ENCODE assay signal across 28 cellular contexts in the genomic region with DNA sequence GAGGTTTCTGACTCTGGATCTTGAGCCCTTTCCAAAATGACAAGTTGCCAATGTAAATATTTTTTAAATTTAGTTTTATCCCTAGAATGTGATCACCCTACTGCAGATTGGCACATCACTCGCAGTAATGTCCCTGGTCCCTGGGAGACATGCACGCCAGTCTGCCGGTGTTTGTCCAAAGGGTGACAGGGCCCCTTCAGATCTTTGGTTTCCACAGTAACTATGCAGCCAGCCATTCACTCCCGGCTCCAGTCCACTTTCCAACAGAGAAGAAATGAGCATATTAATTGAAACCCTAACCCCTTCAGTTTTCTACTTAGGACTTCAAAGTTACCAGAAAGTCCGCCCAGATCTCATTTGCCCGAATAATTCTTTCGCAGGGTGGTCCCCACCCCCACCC. TPM values are rescaled to one million over a fixed set of nuclear protein-coding genes. Genes with fewer than 3 reads are reported as not detected.
DNase-seq lines count a peak whose midpoint lies in the region; ATAC-seq, FAIRE-seq and TF ChIP-seq lines count a peak whose summit lies in the region.
"Had no signal": no experiment of that assay in that cellular context is flagged by ENCODE, and none has a peak within 500 bp of the region (broad histone marks: within the 10 kb centered on the region; RNA-seq: fewer than 3 reads in every experiment).

No MANE protein-coding gene starts in this region.

- H3K36me3 ChIP-seq in HepG2 (replicated peaks in 1 of 2; ENCODE audit: control insufficient read depth in 1 of 2, insufficient read depth in 2 of 2, low read length in 2 of 2) = no peaks in the 10 kb centered on the region
- H3K36me3 ChIP-seq in right lobe of liver = no peaks in the 10 kb centered on the region
- H3K36me3 ChIP-seq in endodermal cell (ENCODE audit: control insufficient read depth, insufficient read depth, low read length) = no peaks in the 10 kb centered on the region
- no peaks in the 10 kb centered on the region for H3K36me3 ChIP-seq in neural progenitor cell
- H3K36me3 ChIP-seq in GM23248 (ENCODE audit: low read depth) = no peaks in the 10 kb centered on the region
- H3K36me3 ChIP-seq: BE2C, MG63 had no signal

- peak; percentile 83 for ATAC-seq in HepG2
- no peak for ATAC-seq in right lobe of liver
- ATAC-seq in HG03108 (IDR thresholded peaks at IDR 0.05; ENCODE audit: unreplicated experiment) = no peak
- ATAC-seq: PC-3, SK-N-SH treated with all-trans-retinoic acid at 6 μM for 48 hours had no signal

- no peaks in the 10 kb centered on the region for H3K9me2 ChIP-seq in GM23248 (ENCODE audit: insufficient read depth)

- in situ Hi-C loops in HepG2 (cut with HindIII; ENCODE audit: extremely low pct_ligation_motif_present, low pct_unique_long_range_greater_than_20kb) (no loop called here), GM23248 (cut with MboI) (no loop called here)

- H3K4me1 Mint-ChIP-seq in endodermal cell (peaks cover 17% of the 10 kb centered on the region), neural progenitor cell (peaks cover 46% of the 10 kb centered on the region)
- no peaks in the 10 kb centered on the region for H3K4me1 Mint-ChIP-seq in activated naive CD8-positive, alpha-beta T cell treated with anti-CD3 and anti-CD28 coated beads for 36 hours
- H3K4me1 Mint-ChIP-seq: CD8-positive, alpha-beta memory T cell had no signal

- DNase-seq in HepG2 (ENCODE audit: low spot score) (peak; percentile 41), right lobe of liver (no peak), endodermal cell (no peak), neural progenitor cell (ENCODE audit: low spot score) (no peak), NCI-H748 (lab: John Stamatoyannopoulos, UW; ENCODE audit: unreplicated experiment) (no peak), GM23248 (no peak)
- DNase-seq in activated naive CD8-positive, alpha-beta T cell treated with anti-CD3 and anti-CD28 coated beads for 36 hours = no peak
- DNase-seq: 8988T; ACHN; BE2C; CD8-positive, alpha-beta memory T cell; H7; KG1; MG63; NCI-H187; NCI-H2081 treated with DMSO at 0.1 percent for 48 hours; NCI-H2171 treated with DMSO at 0.1 percent for 48 hours; NCI-H345; NCI-H510A treated with DMSO at 0.1 percent for 48 hours; NCI-H748 treated with DMSO at 0.1 percent for 48 hours; NK-92 treated with Interleukin-12 subunit alpha and Interleukin-12 subunit beta, amount 100 ng/mL, for 24 hours; PC-3 had no signal

- H3K9me3 ChIP-seq in HepG2 (ENCODE audit: low read length) = no peaks in the 10 kb centered on the region
- no peaks in the 10 kb centered on the region for H3K9me3 ChIP-seq in right lobe of liver
- no peaks in the 10 kb centered on the region for H3K9me3 ChIP-seq in endodermal cell (ENCODE audit: control insufficient read depth, low read length)
- H3K9me3 ChIP-seq in neural progenitor cell (ENCODE audit: low read depth) = no peaks in the 10 kb centered on the region
- no peaks in the 10 kb centered on the region for H3K9me3 ChIP-seq in GM23248 (ENCODE audit: low read depth)
- H3K9me3 ChIP-seq: BE2C, MG63 had no signal

- H2AFZ ChIP-seq in HepG2 (ENCODE audit: low read length) (no peak overlapping the region), neural progenitor cell (replicated peaks) (no peak overlapping the region), GM23248 (no peak overlapping the region)

- H3K27ac Mint-ChIP-seq in endodermal cell = no peak overlapping the region
- H3K27ac Mint-ChIP-seq in neural progenitor cell = peak overlapping the region; percentile 99
- H3K27ac Mint-ChIP-seq in activated naive CD8-positive, alpha-beta T cell treated with anti-CD3 and anti-CD28 coated beads for 36 hours = no peak overlapping the region
- H3K27ac Mint-ChIP-seq: CD14-positive monocyte; CD8-positive, alpha-beta memory T cell had no signal

- TF ChIP-seq RAD21 in HepG2 (CRISPR knock-in tag; IDR thresholded peaks at IDR 0.05) = no peak

- H4K20me1 ChIP-seq in HepG2 (ENCODE audit: insufficient read depth, low read length) (no peaks in the 10 kb centered on the region), neural progenitor cell (ENCODE audit: low read depth) (no peaks in the 10 kb centered on the region), GM23248 (ENCODE audit: insufficient read depth) (no peaks in the 10 kb centered on the region)

- no TSS peak for BruUV-seq in HepG2 (replicated peaks; lab: Mats Ljungman, UMichigan)

- no peak overlapping the region for H3K4me3 Mint-ChIP-seq in endodermal cell
- H3K4me3 Mint-ChIP-seq in neural progenitor cell = peak overlapping the region; percentile 57
- H3K4me3 Mint-ChIP-seq in activated naive CD8-positive, alpha-beta T cell treated with anti-CD3 and anti-CD28 coated beads for 36 hours = no peak overlapping the region
- H3K4me3 Mint-ChIP-seq: CD14-positive monocyte; CD8-positive, alpha-beta memory T cell had no signal

- H3F3A ChIP-seq in neural progenitor cell (ENCODE audit: low read depth) (peaks cover 6% of the 10 kb centered on the region), GM23248 (ENCODE audit: insufficient read depth) (no peaks in the 10 kb centered on the region)

- H3K4me2 ChIP-seq in HepG2 (ENCODE audit: low read depth, low read length) (peak overlapping the region; percentile 51), neural progenitor cell (peak overlapping the region; percentile 24), GM23248 (ENCODE audit: unreplicated experiment) (no peak overlapping the region)

- no peak for FAIRE-seq in HepG2 (lab: Jason Lieb, UNC)
- FAIRE-seq: GM18507, HTR-8/SVneo had no signal

- H3K27me3 Mint-ChIP-seq in endodermal cell (ENCODE audit: insufficient read depth) (peaks cover 1% of the 10 kb centered on the region), neural progenitor cell (ENCODE audit: insufficient read depth, low read depth) (no peaks in the 10 kb centered on the region)
- peaks cover 25% of the 10 kb centered on the region for H3K27me3 Mint-ChIP-seq in activated naive CD8-positive, alpha-beta T cell treated with anti-CD3 and anti-CD28 coated beads for 36 hours

- TF ChIP-seq POLR2A in HepG2 (IDR thresholded peaks at IDR 0.05; ENCODE audit: insufficient read depth in 1 of 2, low read depth in 2 of 2, low read length in 2 of 2) = no peak
- no peak for TF ChIP-seq POLR2A in right lobe of liver (IDR thresholded peaks at IDR 0.05)

- H3K79me2 ChIP-seq in HepG2 (ENCODE audit: insufficient read depth, low read length) (no peaks in the 10 kb centered on the region), neural progenitor cell (ENCODE audit: low read depth) (no peaks in the 10 kb centered on the region), GM23248 (ENCODE audit: insufficient read depth) (no peaks in the 10 kb centered on the region)

- H3K9me3 Mint-ChIP-seq in endodermal cell (no peaks in the 10 kb centered on the region), neural progenitor cell (no peaks in the 10 kb centered on the region)
- no peaks in the 10 kb centered on the region for H3K9me3 Mint-ChIP-seq in activated naive CD8-positive, alpha-beta T cell treated with anti-CD3 and anti-CD28 coated beads for 36 hours
- H3K9me3 Mint-ChIP-seq: CD8-positive, alpha-beta memory T cell had no signal

- intact Hi-C loops in HepG2 (cut with micrococcal nuclease; ENCODE audit: unreplicated experiment) = no loop called here
- intact Hi-C loops in right lobe of liver (cut with DNase I) = no loop called here

- POLR2A ChIA-PET in HepG2 (lab: Yijun Ruan, JAX) = no interaction called here

- WGBS in HepG2 (ENCODE audit: low lambda C conversion rate) = 20% methylated on average over 7 of the region's 7 CpGs
- 47% methylated on average over 7 of the region's 7 CpGs for WGBS in right lobe of liver (ENCODE audit: insufficient coverage, low coverage, low lambda C conversion rate, missing lambda C conversion rate)
- WGBS in endodermal cell (ENCODE audit: insufficient coverage in 1 of 2, insufficient read length in 1 of 2), 2 experiments = 84 to 92% methylated on average over 6 to 7 of the region's 7 CpGs
- 52 to 58% methylated on average over 7 of the region's 7 CpGs for WGBS in GM23248 (ENCODE audit: low coverage in 1 of 2, low lambda C conversion rate in 2 of 2, missing lambda C conversion rate in 2 of 2), 2 experiments

- TF ChIP-seq EP300 in HepG2 (IDR thresholded peaks at IDR 0.05; ENCODE audit: low read depth in 2 of 2, low read length in 2 of 2) (no peak), HepG2 (CRISPR knock-in tag; IDR thresholded peaks at IDR 0.05; ENCODE audit: borderline replicate concordance) (no peak)

- H3K9ac ChIP-seq in HepG2 (ENCODE audit: insufficient read depth, low read depth, low read length) (no peak overlapping the region), endodermal cell (ENCODE audit: extremely low read depth, low read length, poor library complexity, severe bottlenecking) (no peak overlapping the region), neural progenitor cell (no peak overlapping the region), GM23248 (no peak overlapping the region)

- CTCF ChIA-PET in HepG2 (lab: Yijun Ruan, JAX; ENCODE audit: low intra/inter-chr PET ratio, low total read pairs) = no interaction called here

- H3K4me3 ChIP-seq in HepG2 (replicated peaks in 1 of 3; ENCODE audit: insufficient read depth in 1 of 3, low read depth in 2 of 3, low read length in 3 of 3) (no peak overlapping the region), right lobe of liver (no peak overlapping the region), endodermal cell (ENCODE audit: low read length) (no peak overlapping the region), neural progenitor cell (no peak overlapping the region), GM23248 (no peak overlapping the region)
- H3K4me3 ChIP-seq: MG63 had no signal

- H3K36me3 Mint-ChIP-seq in endodermal cell (ENCODE audit: low read depth) (no peaks in the 10 kb centered on the region), neural progenitor cell (peaks cover 3% of the 10 kb centered on the region)
- H3K36me3 Mint-ChIP-seq in activated naive CD8-positive, alpha-beta T cell treated with anti-CD3 and anti-CD28 coated beads for 36 hours = no peaks in the 10 kb centered on the region
- H3K36me3 Mint-ChIP-seq: CD14-positive monocyte; CD8-positive, alpha-beta memory T cell had no signal

- H3K27ac ChIP-seq in HepG2 (ENCODE audit: extremely low read length, insufficient read depth, low read length) = no peak overlapping the region
- H3K27ac ChIP-seq in right lobe of liver = no peak overlapping the region
- H3K27ac ChIP-seq in endodermal cell (ENCODE audit: low read depth, low read length) = peak overlapping the region; percentile 26
- H3K27ac ChIP-seq in neural progenitor cell = no peak overlapping the region
- no peak overlapping the region for H3K27ac ChIP-seq in GM23248

- H3K4me1 ChIP-seq in HepG2 (ENCODE audit: insufficient read depth, low read length) (peaks cover 34% of the 10 kb centered on the region), right lobe of liver (no peaks in the 10 kb centered on the region), endodermal cell (ENCODE audit: control insufficient read depth, insufficient read depth, low read length) (peaks cover 3% of the 10 kb centered on the region), neural progenitor cell (peaks cover 18% of the 10 kb centered on the region), GM23248 (ENCODE audit: insufficient read depth) (no peaks in the 10 kb centered on the region)
- H3K4me1 ChIP-seq: BE2C had no signal

- TF ChIP-seq CTCF in HepG2 (CRISPR knock-in tag; IDR thresholded peaks at IDR 0.05) (no peak), right lobe of liver (IDR thresholded peaks at IDR 0.05) (no peak), endodermal cell (conservative IDR thresholded peaks at IDR 0.05) (no peak), neural progenitor cell (IDR thresholded peaks at IDR 0.05) (no peak)

- H3K27me3 ChIP-seq in HepG2 (ENCODE audit: control insufficient read depth in 1 of 2, insufficient read depth in 2 of 2, low read length in 2 of 2) (no peaks in the 10 kb centered on the region), right lobe of liver (no peaks in the 10 kb centered on the region), endodermal cell (ENCODE audit: control insufficient read depth, insufficient read depth, low read length, poor library complexity, severe bottlenecking) (peaks cover 3% of the 10 kb centered on the region), neural progenitor cell (no peaks in the 10 kb centered on the region), GM23248 (replicated peaks; ENCODE audit: insufficient read depth) (peaks cover 33% of the 10 kb centered on the region)
- H3K27me3 ChIP-seq: BE2C, MG63 had no signal

RNA-seq across cellular contexts. Expression of gene RASSF10, which starts 25.8 kb away (rescaled TPM):
- not detected in 2 replicates for total RNA-seq in HepG2 (2016; rRNA removed; fragmentation: Illumina TruSeq; extraction: Trizol)
- not detected in 2 replicates for total RNA-seq in HepG2 (2016; cell fraction: cytosol; rRNA removed; fragmentation: Illumina TruSeq; extraction: Trizol; ENCODE audit: low read depth)
- not detected in 2 replicates for total RNA-seq in HepG2 (2016; cell fraction: insoluble cytoplasmic fraction; rRNA removed; fragmentation: Illumina TruSeq; extraction: Trizol)
- not detected in 2 replicates for total RNA-seq in HepG2 (2016; cell fraction: membrane; rRNA removed; fragmentation: Illumina TruSeq; extraction: Trizol)
- total RNA-seq in HepG2 (2016; cell fraction: nucleus; rRNA removed; fragmentation: Illumina TruSeq; extraction: Trizol) = not detected in 2 replicates
- polyA plus RNA-seq in HepG2 (2011; rRNA removed) = not detected in 2 replicates
- not detected in 2 replicates for polyA plus RNA-seq in HepG2 (2011; cell fraction: cytosol; rRNA removed)
- not detected in 2 replicates for polyA plus RNA-seq in HepG2 (2011; cell fraction: nucleus; rRNA removed)
- polyA plus RNA-seq in HepG2 (2012) = not detected in 2 replicates
- polyA plus RNA-seq in HepG2 (2016; cell fraction: cytosol; fragmentation: Illumina TruSeq; extraction: Trizol; ENCODE audit: low read depth) = not detected in 2 replicates
- not detected in 2 replicates for polyA plus RNA-seq in HepG2 (2016; cell fraction: insoluble cytoplasmic fraction; fragmentation: Illumina TruSeq; extraction: Trizol; ENCODE audit: low read depth)
- polyA plus RNA-seq in HepG2 (2016; cell fraction: membrane; fragmentation: Illumina TruSeq; extraction: Trizol; ENCODE audit: low read depth) = not detected in 2 replicates
- not detected in 2 replicates for polyA plus RNA-seq in HepG2 (2016; cell fraction: nucleus; fragmentation: Illumina TruSeq; extraction: Trizol; ENCODE audit: insufficient read depth, low read depth)
- polyA minus RNA-seq in HepG2 (2011; rRNA and poly(A)+ RNA removed; ENCODE audit: low replicate concordance) = not detected in 2 replicates
- polyA minus RNA-seq in HepG2 (2011; cell fraction: cytosol; rRNA and poly(A)+ RNA removed) = not detected in 2 replicates
- polyA minus RNA-seq in HepG2 (2011; cell fraction: nucleus; rRNA and poly(A)+ RNA removed) = not detected in 2 replicates
- under 1 TPM in 2 of 6 experiments, not detected in 4; 0.11 to 0.49 TPM for total RNA-seq in right lobe of liver
- total RNA-seq in endodermal cell = 10 to 100 TPM; 29.1 to 30.8 TPM
- 2.7 TPM for polyA plus RNA-seq in endodermal cell (2013, experiment 1 of 2)
- 2.7 TPM for polyA plus RNA-seq in endodermal cell (2013, experiment 2 of 2)
- 2.9 and 3.1 TPM in 2 replicates for total RNA-seq in neural progenitor cell (ENCODE audit: low replicate concordance)
- not detected in 2 replicates for total RNA-seq in GM23248 (2014; rRNA removed; shearing (Covaris generic))
- polyA plus RNA-seq in GM23248 (2016; fragmentation: Nextera tagmentation; extraction: Ambion mirVana) = not detected in 2 replicates
- total RNA-seq in activated naive CD8-positive, alpha-beta T cell treated with anti-CD3 and anti-CD28 coated beads for 36 hours = not detected
- total RNA-seq: CD8-positive, alpha-beta memory T cell; G401; PC-3 had no signal
- polyA plus RNA-seq: CD14-positive monocyte; CD8-positive, alpha-beta memory T cell had no signal
